ENCODE assay signal across 20 cellular contexts in the genomic region with DNA sequence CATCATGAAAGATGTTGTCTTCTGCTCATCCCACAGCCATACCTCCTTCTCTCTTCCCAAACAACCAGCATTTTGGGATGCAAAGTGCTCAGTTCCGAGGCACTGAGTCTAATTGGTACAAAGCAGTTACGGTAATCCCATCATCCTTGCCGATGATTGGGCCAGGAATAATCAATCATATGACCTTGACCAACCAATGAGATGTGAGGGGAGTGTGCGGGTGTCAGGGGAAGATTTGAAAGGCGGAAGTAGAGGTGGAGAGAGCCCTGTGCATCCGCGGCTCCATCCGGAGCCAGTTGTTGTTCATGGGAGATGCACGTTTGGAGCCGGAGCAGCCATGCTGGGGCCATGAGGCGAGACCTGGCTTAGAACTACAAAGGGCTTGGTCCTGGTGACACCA.
"Had no signal": no experiment of that assay in that cellular context is flagged by ENCODE, and none has a peak within 500 bp of the region (broad histone marks: within the 10 kb centered on the region; RNA-seq: fewer than 3 reads in every experiment).

No MANE protein-coding gene starts in this region.

- H3K27me3 Mint-ChIP-seq: naive thymus-derived CD8-positive, alpha-beta T cell; stimulated activated naive CD8-positive, alpha-beta T cell treated with anti-CD3 and anti-CD28 coated beads, Interleukin-15, amount 100 ng/mL, for 72 hours had no signal

- H3K27ac ChIP-seq: lower lobe of right lung, ovary, psoas muscle, skin epidermis, spleen, suprapubic skin, thyroid gland had no signal

- H3K9me3 Mint-ChIP-seq: naive thymus-derived CD8-positive, alpha-beta T cell; stimulated activated naive CD8-positive, alpha-beta T cell treated with anti-CD3 and anti-CD28 coated beads, Interleukin-15, amount 100 ng/mL, for 72 hours; type B pancreatic cell had no signal

- H3K27me3 ChIP-seq: ovary, spleen, suprapubic skin, thyroid gland had no signal

- DNase-seq: cortex of kidney; effector CD4-positive, alpha-beta T cell; hypothalamus; left ventricle myocardium superior; lower lobe of right lung; naive thymus-derived CD8-positive, alpha-beta T cell; nephron progenitor cell; occipital lobe; ovary; psoas muscle; spleen; stimulated activated CD4-positive, alpha-beta T cell treated with anti-CD3 and anti-CD28 coated beads, Interleukin-15, amount 100 ng/mL, for 24 hours; stimulated activated CD4-positive, alpha-beta T cell treated with anti-CD3 and anti-CD28 coated beads, Interleukin-2, amount 100 ng/mL, for 48 hours; stimulated activated naive CD4-positive, alpha-beta T cell; stimulated activated naive CD8-positive, alpha-beta T cell treated with anti-CD3 and anti-CD28 coated beads, Interleukin-15, amount 100 ng/mL, for 72 hours; thyroid gland had no signal

- H3K9me3 ChIP-seq: lower lobe of right lung, ovary, psoas muscle, spleen, suprapubic skin, thyroid gland had no signal

- ATAC-seq: left ventricle myocardium superior; lower lobe of right lung; naive thymus-derived CD8-positive, alpha-beta T cell; right cardiac atrium; stimulated activated naive CD8-positive, alpha-beta T cell treated with anti-CD3 and anti-CD28 coated beads, Interleukin-15, amount 100 ng/mL, for 72 hours had no signal

- H3K4me3 ChIP-seq: lower lobe of right lung, ovary, psoas muscle, skin epidermis, spleen, suprapubic skin, thyroid gland had no signal

- H3K4me1 ChIP-seq: lower lobe of right lung, psoas muscle, spleen, suprapubic skin, thyroid gland had no signal

- H3K27ac Mint-ChIP-seq: nephron progenitor cell, type B pancreatic cell had no signal

- H3K4me3 Mint-ChIP-seq: naive thymus-derived CD8-positive, alpha-beta T cell; nephron progenitor cell; stimulated activated naive CD8-positive, alpha-beta T cell treated with anti-CD3 and anti-CD28 coated beads, Interleukin-15, amount 100 ng/mL, for 72 hours; type B pancreatic cell had no signal

- H3K36me3 Mint-ChIP-seq: type B pancreatic cell had no signal

- H3K36me3 ChIP-seq: ovary had no signal
